Comparison of ENCODE assay signal across 8 cellular contexts in genomic region chr2:170245312-170245711, GRCh38.
"Had no signal": no experiment of that assay in that cellular context is flagged by ENCODE, and none has a peak within 500 bp of the region (broad histone marks: within the 10 kb centered on the region; RNA-seq: fewer than 3 reads in every experiment).

No MANE protein-coding gene starts in this region.

- FAIRE-seq: G401.6, GM12878, GM12891, GM12892, GM18507, GM19239 had no signal

- DNase-seq: GDM1, GF-D8 had no signal

- H3K4me3 ChIP-seq: GM12878 had no signal

- ATAC-seq: GM12878 had no signal
